1 cellular context compared by ENCODE assay signal in the genomic region with DNA sequence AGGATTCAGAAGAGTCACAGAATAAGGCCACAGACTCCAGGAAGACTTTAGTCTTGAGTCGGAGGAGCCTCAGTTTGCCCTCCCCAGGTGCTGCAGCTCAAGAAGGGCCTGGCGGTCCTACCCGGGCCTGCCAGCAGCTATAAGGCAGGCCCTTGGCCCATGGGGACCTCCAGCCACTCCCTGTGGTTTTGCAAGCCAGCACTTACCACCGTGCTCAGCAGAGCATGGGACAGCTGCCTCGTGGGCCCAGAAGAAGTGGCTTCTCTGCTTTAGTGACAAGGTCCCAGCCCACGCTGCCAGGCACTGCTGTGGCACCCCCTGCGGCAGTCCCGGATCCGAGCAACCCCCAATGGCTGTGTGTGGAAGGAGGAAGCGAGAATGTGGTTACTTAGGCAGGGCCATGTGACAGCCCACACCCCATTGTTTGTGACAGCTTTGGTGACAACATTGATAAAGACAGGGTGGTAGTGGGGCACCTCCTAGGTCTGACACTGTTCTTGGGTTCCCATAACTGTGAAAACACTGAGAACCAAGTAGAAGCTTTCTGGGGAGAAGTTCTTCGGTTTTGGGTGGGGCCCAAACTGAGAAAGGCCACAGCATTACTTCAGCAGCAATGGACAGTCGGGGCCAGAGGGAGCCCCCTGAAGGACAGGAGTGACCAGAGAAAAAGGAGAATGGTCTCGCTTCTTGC.
TF ChIP-seq lines count a peak whose summit lies in the region.

A gene with protein sequence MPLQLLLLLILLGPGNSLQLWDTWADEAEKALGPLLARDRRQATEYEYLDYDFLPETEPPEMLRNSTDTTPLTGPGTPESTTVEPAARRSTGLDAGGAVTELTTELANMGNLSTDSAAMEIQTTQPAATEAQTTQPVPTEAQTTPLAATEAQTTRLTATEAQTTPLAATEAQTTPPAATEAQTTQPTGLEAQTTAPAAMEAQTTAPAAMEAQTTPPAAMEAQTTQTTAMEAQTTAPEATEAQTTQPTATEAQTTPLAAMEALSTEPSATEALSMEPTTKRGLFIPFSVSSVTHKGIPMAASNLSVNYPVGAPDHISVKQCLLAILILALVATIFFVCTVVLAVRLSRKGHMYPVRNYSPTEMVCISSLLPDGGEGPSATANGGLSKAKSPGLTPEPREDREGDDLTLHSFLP (minus strand): TSS at position 361 of the 691 bp plus-strand sequence. CDS start 9,587 bp downstream, outside the sequence.

TF ChIP-seq in GM12878, 131 proteins besides CTCF, POLR2A, EP300 and RAD21 (continued from another document and continues in another):
- TF ChIP-seq STAT3 (IDR thresholded peaks at IDR 0.05; ENCODE audit: low read depth, low read length) = no peak
- TF ChIP-seq USF1 (IDR thresholded peaks at IDR 0.05; ENCODE audit: borderline replicate concordance, extremely low read length, insufficient read depth, low read depth, low read length) = peak; percentile 87
- peak; percentile 97 for TF ChIP-seq RUNX3 (IDR thresholded peaks at IDR 0.05; ENCODE audit: low read length)
- TF ChIP-seq NFXL1 (IDR thresholded peaks at IDR 0.05; ENCODE audit: borderline replicate concordance) = no peak
- no peak for TF ChIP-seq NFYA (IDR thresholded peaks at IDR 0.05; ENCODE audit: borderline replicate concordance, low read depth, low read length)
- TF ChIP-seq HSF1 (IDR thresholded peaks at IDR 0.05; ENCODE audit: low read depth, low read length) = 0 out of 2 replicates have a peak, but pooled peaks have one; percentile 67
- no peak for TF ChIP-seq IRF3 (IDR thresholded peaks at IDR 0.05)
- TF ChIP-seq RBBP5 (conservative IDR thresholded peaks at IDR 0.05) = no peak
- peak; percentile 84; the same call in 1 of the 3 replicates for TF ChIP-seq POU2F2 (IDR thresholded peaks at IDR 0.05; ENCODE audit: borderline replicate concordance, low read depth, low read length)
- peak; percentile 60; the same call in 1 of the 2 replicates for TF ChIP-seq MEF2A (IDR thresholded peaks at IDR 0.05; ENCODE audit: insufficient read depth, low read depth, low read length)
- TF ChIP-seq FOXK2 (IDR thresholded peaks at IDR 0.05) = no peak
- TF ChIP-seq SIX5 (IDR thresholded peaks at IDR 0.05; ENCODE audit: low read depth, low read length, severe bottlenecking) = no peak
- peak; percentile 98 for TF ChIP-seq TCF12 (IDR thresholded peaks at IDR 0.05; ENCODE audit: low read depth, low read length)
- TF ChIP-seq, protein P1, sequence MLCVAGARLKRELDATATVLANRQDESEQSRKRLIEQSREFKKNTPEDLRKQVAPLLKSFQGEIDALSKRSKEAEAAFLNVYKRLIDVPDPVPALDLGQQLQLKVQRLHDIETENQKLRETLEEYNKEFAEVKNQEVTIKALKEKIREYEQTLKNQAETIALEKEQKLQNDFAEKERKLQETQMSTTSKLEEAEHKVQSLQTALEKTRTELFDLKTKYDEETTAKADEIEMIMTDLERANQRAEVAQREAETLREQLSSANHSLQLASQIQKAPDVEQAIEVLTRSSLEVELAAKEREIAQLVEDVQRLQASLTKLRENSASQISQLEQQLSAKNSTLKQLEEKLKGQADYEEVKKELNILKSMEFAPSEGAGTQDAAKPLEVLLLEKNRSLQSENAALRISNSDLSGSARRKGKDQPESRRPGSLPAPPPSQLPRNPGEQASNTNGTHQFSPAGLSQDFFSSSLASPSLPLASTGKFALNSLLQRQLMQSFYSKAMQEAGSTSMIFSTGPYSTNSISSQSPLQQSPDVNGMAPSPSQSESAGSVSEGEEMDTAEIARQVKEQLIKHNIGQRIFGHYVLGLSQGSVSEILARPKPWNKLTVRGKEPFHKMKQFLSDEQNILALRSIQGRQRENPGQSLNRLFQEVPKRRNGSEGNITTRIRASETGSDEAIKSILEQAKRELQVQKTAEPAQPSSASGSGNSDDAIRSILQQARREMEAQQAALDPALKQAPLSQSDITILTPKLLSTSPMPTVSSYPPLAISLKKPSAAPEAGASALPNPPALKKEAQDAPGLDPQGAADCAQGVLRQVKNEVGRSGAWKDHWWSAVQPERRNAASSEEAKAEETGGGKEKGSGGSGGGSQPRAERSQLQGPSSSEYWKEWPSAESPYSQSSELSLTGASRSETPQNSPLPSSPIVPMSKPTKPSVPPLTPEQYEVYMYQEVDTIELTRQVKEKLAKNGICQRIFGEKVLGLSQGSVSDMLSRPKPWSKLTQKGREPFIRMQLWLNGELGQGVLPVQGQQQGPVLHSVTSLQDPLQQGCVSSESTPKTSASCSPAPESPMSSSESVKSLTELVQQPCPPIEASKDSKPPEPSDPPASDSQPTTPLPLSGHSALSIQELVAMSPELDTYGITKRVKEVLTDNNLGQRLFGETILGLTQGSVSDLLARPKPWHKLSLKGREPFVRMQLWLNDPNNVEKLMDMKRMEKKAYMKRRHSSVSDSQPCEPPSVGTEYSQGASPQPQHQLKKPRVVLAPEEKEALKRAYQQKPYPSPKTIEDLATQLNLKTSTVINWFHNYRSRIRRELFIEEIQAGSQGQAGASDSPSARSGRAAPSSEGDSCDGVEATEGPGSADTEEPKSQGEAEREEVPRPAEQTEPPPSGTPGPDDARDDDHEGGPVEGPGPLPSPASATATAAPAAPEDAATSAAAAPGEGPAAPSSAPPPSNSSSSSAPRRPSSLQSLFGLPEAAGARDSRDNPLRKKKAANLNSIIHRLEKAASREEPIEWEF (IDR thresholded peaks at IDR 0.05; ENCODE audit: insufficient replicate concordance, low read depth, low read length) = peak; percentile 73
- TF ChIP-seq BCL11A (IDR thresholded peaks at IDR 0.05; ENCODE audit: low read depth, low read length) = peak; percentile 87
- peak; percentile 39; the same call in 1 of the 2 replicates for TF ChIP-seq CHD1 (IDR thresholded peaks at IDR 0.05; ENCODE audit: low read depth, low read length)
- no peak for TF ChIP-seq CEBPZ (IDR thresholded peaks at IDR 0.05; ENCODE audit: low read depth, low read length)
- peak; percentile 65; the same call in 1 of the 2 replicates for TF ChIP-seq STAT1 (conservative IDR thresholded peaks at IDR 0.05)
- TF ChIP-seq BHLHE40 (IDR thresholded peaks at IDR 0.05; ENCODE audit: borderline replicate concordance in 1 of 2, low read depth in 2 of 2, low read length in 1 of 2) = peak; percentile 91 to 93
- TF ChIP-seq E4F1 (IDR thresholded peaks at IDR 0.05; ENCODE audit: borderline replicate concordance, partially characterized antibody) = no peak
- TF ChIP-seq YBX1 (IDR thresholded peaks at IDR 0.05) = no peak
- TF ChIP-seq SIN3A (IDR thresholded peaks at IDR 0.05; ENCODE audit: low read depth, low read length) = no peak
- peak; percentile 95 for TF ChIP-seq RAD51 (IDR thresholded peaks at IDR 0.05)
- TF ChIP-seq, protein P2, sequence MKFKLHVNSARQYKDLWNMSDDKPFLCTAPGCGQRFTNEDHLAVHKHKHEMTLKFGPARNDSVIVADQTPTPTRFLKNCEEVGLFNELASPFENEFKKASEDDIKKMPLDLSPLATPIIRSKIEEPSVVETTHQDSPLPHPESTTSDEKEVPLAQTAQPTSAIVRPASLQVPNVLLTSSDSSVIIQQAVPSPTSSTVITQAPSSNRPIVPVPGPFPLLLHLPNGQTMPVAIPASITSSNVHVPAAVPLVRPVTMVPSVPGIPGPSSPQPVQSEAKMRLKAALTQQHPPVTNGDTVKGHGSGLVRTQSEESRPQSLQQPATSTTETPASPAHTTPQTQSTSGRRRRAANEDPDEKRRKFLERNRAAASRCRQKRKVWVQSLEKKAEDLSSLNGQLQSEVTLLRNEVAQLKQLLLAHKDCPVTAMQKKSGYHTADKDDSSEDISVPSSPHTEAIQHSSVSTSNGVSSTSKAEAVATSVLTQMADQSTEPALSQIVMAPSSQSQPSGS (IDR thresholded peaks at IDR 0.05; ENCODE audit: low read length) = peak; percentile 84
- TF ChIP-seq MXI1 (IDR thresholded peaks at IDR 0.05; ENCODE audit: low read depth, low read length) = peak; percentile 94
- TF ChIP-seq, protein P3, sequence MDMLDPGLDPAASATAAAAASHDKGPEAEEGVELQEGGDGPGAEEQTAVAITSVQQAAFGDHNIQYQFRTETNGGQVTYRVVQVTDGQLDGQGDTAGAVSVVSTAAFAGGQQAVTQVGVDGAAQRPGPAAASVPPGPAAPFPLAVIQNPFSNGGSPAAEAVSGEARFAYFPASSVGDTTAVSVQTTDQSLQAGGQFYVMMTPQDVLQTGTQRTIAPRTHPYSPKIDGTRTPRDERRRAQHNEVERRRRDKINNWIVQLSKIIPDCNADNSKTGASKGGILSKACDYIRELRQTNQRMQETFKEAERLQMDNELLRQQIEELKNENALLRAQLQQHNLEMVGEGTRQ (IDR thresholded peaks at IDR 0.05; ENCODE audit: borderline replicate concordance, low read depth, low read length) = peak; percentile 82
- TF ChIP-seq PML (IDR thresholded peaks at IDR 0.05; ENCODE audit: low read length) = no peak
- TF ChIP-seq BACH1 (IDR thresholded peaks at IDR 0.05; ENCODE audit: borderline replicate concordance) = peak; percentile 90
- TF ChIP-seq, protein P4, sequence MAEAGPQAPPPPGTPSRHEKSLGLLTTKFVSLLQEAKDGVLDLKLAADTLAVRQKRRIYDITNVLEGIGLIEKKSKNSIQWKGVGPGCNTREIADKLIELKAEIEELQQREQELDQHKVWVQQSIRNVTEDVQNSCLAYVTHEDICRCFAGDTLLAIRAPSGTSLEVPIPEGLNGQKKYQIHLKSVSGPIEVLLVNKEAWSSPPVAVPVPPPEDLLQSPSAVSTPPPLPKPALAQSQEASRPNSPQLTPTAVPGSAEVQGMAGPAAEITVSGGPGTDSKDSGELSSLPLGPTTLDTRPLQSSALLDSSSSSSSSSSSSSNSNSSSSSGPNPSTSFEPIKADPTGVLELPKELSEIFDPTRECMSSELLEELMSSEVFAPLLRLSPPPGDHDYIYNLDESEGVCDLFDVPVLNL (IDR thresholded peaks at IDR 0.05; ENCODE audit: low read depth, low read length) = no peak
- TF ChIP-seq HDAC6 (IDR thresholded peaks at IDR 0.05; ENCODE audit: unreplicated experiment) = no peak
- peak; percentile 96 for TF ChIP-seq ZNF217 (IDR thresholded peaks at IDR 0.05)
